8 cellular contexts compared by ENCODE assay signal in the genomic region with DNA sequence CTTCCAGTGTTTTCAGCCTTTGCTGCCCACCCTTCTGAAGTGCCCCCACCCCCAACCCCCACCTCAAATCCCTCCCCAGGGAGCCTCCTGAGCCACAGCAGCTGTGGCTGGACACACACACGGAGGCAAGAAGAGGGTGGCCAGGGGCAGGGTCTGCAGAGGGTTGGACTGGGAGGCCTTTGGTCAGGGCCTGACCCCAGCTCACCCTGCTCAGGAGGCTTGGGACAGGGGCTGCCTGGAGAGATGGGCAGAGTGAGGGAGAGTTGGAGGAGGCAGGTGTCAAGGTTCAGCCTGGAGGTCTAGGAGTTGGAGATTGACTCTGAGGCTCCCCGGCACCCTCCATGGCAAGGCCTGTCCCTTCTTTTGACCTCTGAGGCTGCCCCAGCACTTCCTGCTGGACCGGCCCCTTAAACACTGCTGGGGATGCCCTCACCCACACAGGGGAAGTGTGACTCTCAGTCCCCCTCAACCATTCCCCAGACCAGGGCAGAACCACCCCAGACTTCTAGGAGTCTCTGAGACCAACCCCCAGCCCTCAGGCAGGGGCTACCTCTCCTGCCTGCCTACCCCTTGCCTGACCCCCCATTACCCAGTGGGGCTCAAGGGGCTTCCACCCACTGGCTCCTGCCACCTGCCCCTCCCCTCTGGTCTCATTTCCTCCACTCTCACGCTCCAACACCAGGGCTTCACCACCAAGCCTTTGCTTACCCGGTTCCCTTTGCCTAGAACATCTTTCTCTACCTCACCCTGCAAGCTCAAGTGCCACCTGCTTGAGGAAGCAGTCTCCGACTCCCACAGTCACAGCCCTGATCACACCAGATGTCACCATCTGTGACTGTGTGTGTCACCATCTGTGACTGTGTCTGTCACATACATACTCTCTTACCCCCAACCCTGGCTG. TPM values are rescaled to one million over a fixed set of nuclear protein-coding genes. Genes with fewer than 3 reads are reported as not detected.
DNase-seq lines count a peak whose midpoint lies in the region; ATAC-seq and TF ChIP-seq lines count a peak whose summit lies in the region.

No MANE protein-coding gene starts in this region.

- H3K79me2 ChIP-seq in DND-41 (ENCODE audit: insufficient read depth, low read length) (peaks cover 88% of the 10 kb centered on the region), Loucy (ENCODE audit: insufficient read depth, low read length) (peaks cover 58% of the 10 kb centered on the region; the same call in 1 of the 2 replicates), MM.1S (ENCODE audit: low read length) (no peaks in the 10 kb centered on the region)

- ATAC-seq in DND-41 (ENCODE audit: insufficient read depth, low read depth) (peak; percentile 44; the same call in 1 of the 3 replicates), GM19351 (IDR thresholded peaks at IDR 0.05; ENCODE audit: unreplicated experiment) (peak; percentile 49), sciatic nerve (no peak)

- no peak overlapping the region for H3K4me2 ChIP-seq in DND-41 (ENCODE audit: insufficient read depth, low read length)
- H3K4me2 ChIP-seq in Loucy (ENCODE audit: low read depth, low read length, poor library complexity, severe bottlenecking) = peak overlapping the region; percentile 33
- H3K4me2 ChIP-seq in MM.1S (ENCODE audit: low read depth, low read length) = no peak overlapping the region

- H3K27ac ChIP-seq in DND-41 (ENCODE audit: low read length) (peak overlapping the region; percentile 5; the same call in 1 of the 2 replicates), MM.1S (ENCODE audit: low read length) (no peak overlapping the region)

- H4K20me1 ChIP-seq in DND-41 (ENCODE audit: insufficient read depth, low read length) (peaks cover 79% of the 10 kb centered on the region), Loucy (ENCODE audit: insufficient read depth, low read length, poor library complexity, severe bottlenecking) (peaks cover 12% of the 10 kb centered on the region), MM.1S (ENCODE audit: insufficient read depth, low read length) (no peaks in the 10 kb centered on the region)

- H3K9ac ChIP-seq in DND-41 (ENCODE audit: low read depth, low read length) = no peak overlapping the region
- no peak overlapping the region for H3K9ac ChIP-seq in Loucy (ENCODE audit: low read depth, low read length, poor library complexity, severe bottlenecking)
- no peak overlapping the region for H3K9ac ChIP-seq in MM.1S (ENCODE audit: low read length)

- H3F3A ChIP-seq in Loucy (ENCODE audit: low read depth) (no peaks in the 10 kb centered on the region), MM.1S (ENCODE audit: insufficient read depth, low read length) (no peaks in the 10 kb centered on the region)

- H3K9me2 ChIP-seq in Loucy (replicated peaks; ENCODE audit: low read depth, low read length) = no peaks in the 10 kb centered on the region
- H3K9me2 ChIP-seq in MM.1S (replicated peaks; ENCODE audit: insufficient read depth, low read length) = no peaks in the 10 kb centered on the region

- intact Hi-C loops in sciatic nerve (cut with DNase I) = no loop called here

- H3K9me3 ChIP-seq in DND-41 (ENCODE audit: insufficient read depth, low read length, severe bottlenecking) = no peaks in the 10 kb centered on the region
- H3K9me3 ChIP-seq in Loucy (ENCODE audit: insufficient read depth, low read depth, low read length) = no peaks in the 10 kb centered on the region
- no peaks in the 10 kb centered on the region for H3K9me3 ChIP-seq in MM.1S (replicated peaks; ENCODE audit: insufficient read depth, low read length)

- no peak for DNase-seq in DND-41
- DNase-seq in germinal center (ENCODE audit: low spot score) = peak; percentile 88
- no peak for DNase-seq in MM.1S
- DNase-seq in ureter (ENCODE audit: low spot score) = no peak
- no peak for DNase-seq in NCI-H2029 treated with DMSO at 0.1 percent for 48 hours (lab: John Stamatoyannopoulos, UW)
- DNase-seq in sciatic nerve (ENCODE audit: low spot score) = no peak

- no peak overlapping the region for H3K4me3 ChIP-seq in DND-41 (ENCODE audit: low read depth in 1 of 2, low read length in 2 of 2)
- no peak overlapping the region for H3K4me3 ChIP-seq in Loucy (ENCODE audit: low read length, poor library complexity, severe bottlenecking)
- no peak overlapping the region for H3K4me3 ChIP-seq in MM.1S (ENCODE audit: low read length)

- TF ChIP-seq CTCF in DND-41 (IDR thresholded peaks at IDR 0.05; ENCODE audit: borderline replicate concordance, extremely low read depth, low read length, poor library complexity, severe bottlenecking) (no peak), Loucy (conservative IDR thresholded peaks at IDR 0.05; ENCODE audit: low read length) (no peak), MM.1S (IDR thresholded peaks at IDR 0.05; ENCODE audit: low read length) (no peak)

- H3K27me3 ChIP-seq in DND-41 (ENCODE audit: insufficient read depth, low read length, poor library complexity) = no peaks in the 10 kb centered on the region
- H3K27me3 ChIP-seq in Loucy (ENCODE audit: insufficient read depth, low read length, poor library complexity, severe bottlenecking) = no peaks in the 10 kb centered on the region
- H3K27me3 ChIP-seq in MM.1S (replicated peaks; ENCODE audit: insufficient read depth, low read length) = no peaks in the 10 kb centered on the region

- H3K36me3 ChIP-seq in DND-41 (ENCODE audit: insufficient read depth, low read length) (no peaks in the 10 kb centered on the region), Loucy (ENCODE audit: insufficient read depth, low read length) (no peaks in the 10 kb centered on the region), MM.1S (replicated peaks; ENCODE audit: insufficient read depth, low read length) (no peaks in the 10 kb centered on the region)

- no peak overlapping the region for H2AFZ ChIP-seq in DND-41 (ENCODE audit: low read depth, low read length)
- H2AFZ ChIP-seq in Loucy (ENCODE audit: low read length) = no peak overlapping the region
- no peak overlapping the region for H2AFZ ChIP-seq in MM.1S (ENCODE audit: low read length)

- H3K4me1 ChIP-seq in DND-41 (ENCODE audit: insufficient read depth, low read length) = 0 out of 2 replicates have a peak, but pooled peaks cover 7% of the 10 kb centered on the region
- peaks cover 53% of the 10 kb centered on the region for H3K4me1 ChIP-seq in Loucy (ENCODE audit: insufficient read depth, low read length, poor library complexity, severe bottlenecking)
- H3K4me1 ChIP-seq in MM.1S (ENCODE audit: low read length) = no peaks in the 10 kb centered on the region

RNA-seq across cellular contexts. Expression of a gene that starts 8.6 kb away (rescaled TPM):
- 86.2 TPM for total RNA-seq in ureter
- 129 TPM for total RNA-seq in sciatic nerve

RNA-seq across cellular contexts. Expression of a gene that starts 50.3 kb away (rescaled TPM):
- total RNA-seq in ureter = 66.7 TPM
- total RNA-seq in sciatic nerve = 27.2 TPM
